ENCODE assay signal across 8 cellular contexts in genomic region chr2:37318401-37318800, GRCh38. TPM values are rescaled to one million over a fixed set of nuclear protein-coding genes. Genes with fewer than 3 reads are reported as not detected.
DNase-seq lines count a peak whose midpoint lies in the region; ATAC-seq and TF ChIP-seq lines count a peak whose summit lies in the region.

No MANE protein-coding gene starts in this region.

- ATAC-seq in GM18858 (IDR thresholded peaks at IDR 0.05; ENCODE audit: unreplicated experiment) (peak; percentile 74), HG02588 (IDR thresholded peaks at IDR 0.05; ENCODE audit: unreplicated experiment) (peak; percentile 78), HG03457 (IDR thresholded peaks at IDR 0.05; ENCODE audit: unreplicated experiment) (no peak), HG02970 (IDR thresholded peaks at IDR 0.05; ENCODE audit: low FRiP score, unreplicated experiment) (no peak)

- DNase-seq in SK-MEL-5 (ENCODE audit: low read depth, low spot score): peak; percentile 47
- DNase-seq in neural progenitor cell (ENCODE audit: low spot score): no peak
- DNase-seq in NCI-H510A treated with DMSO at 0.1 percent for 48 hours (lab: John Stamatoyannopoulos, UW): no peak
- DNase-seq in activated CD4-positive, alpha-beta T cell treated with anti-CD3 and anti-CD28 coated beads for 1 hour: no peak

- no peak for TF ChIP-seq CTCF in neural progenitor cell (IDR thresholded peaks at IDR 0.05)

- H3K27me3 ChIP-seq in neural progenitor cell: no peaks in the 10 kb centered on the region

- H3K9me3 Mint-ChIP-seq in neural progenitor cell: no peaks in the 10 kb centered on the region

- no peak overlapping the region for H3K4me3 ChIP-seq in neural progenitor cell

- H3K36me3 Mint-ChIP-seq in neural progenitor cell: peaks cover 29% of the 10 kb centered on the region

- H3K4me2 ChIP-seq in neural progenitor cell: no peak overlapping the region

- H4K20me1 ChIP-seq in neural progenitor cell (ENCODE audit: low read depth): peaks cover 84% of the 10 kb centered on the region

- H3K27me3 Mint-ChIP-seq in neural progenitor cell (ENCODE audit: insufficient read depth, low read depth): no peaks in the 10 kb centered on the region

- H3F3A ChIP-seq in neural progenitor cell (ENCODE audit: low read depth): peaks cover 7% of the 10 kb centered on the region

- no peak overlapping the region for H3K4me3 Mint-ChIP-seq in neural progenitor cell

- peaks cover 100% of the 10 kb centered on the region for H3K79me2 ChIP-seq in neural progenitor cell (ENCODE audit: low read depth)

- H3K27ac ChIP-seq in neural progenitor cell: peak overlapping the region; percentile 8

- H3K36me3 ChIP-seq in neural progenitor cell: no peaks in the 10 kb centered on the region

- peaks cover 25% of the 10 kb centered on the region for H3K4me1 Mint-ChIP-seq in neural progenitor cell

- no peak overlapping the region for H2AFZ ChIP-seq in neural progenitor cell (replicated peaks)

- peaks cover 46% of the 10 kb centered on the region for H3K4me1 ChIP-seq in neural progenitor cell

- in situ Hi-C loops in SK-MEL-5 (cut with HindIII; ENCODE audit: low pct_unique_long_range_greater_than_20kb, low sequenced_read_pairs): no loop called here

- H3K27ac Mint-ChIP-seq in neural progenitor cell: no peak overlapping the region

- H3K9me3 ChIP-seq in neural progenitor cell (ENCODE audit: low read depth): no peaks in the 10 kb centered on the region

- no peak overlapping the region for H3K9ac ChIP-seq in neural progenitor cell

RNA-seq across cellular contexts. Expression of gene PRKD3, which starts 6.2 kb away (rescaled TPM):
- 440 and 449 TPM in 2 replicates for total RNA-seq in SK-MEL-5 (2014; rRNA removed; shearing (Covaris generic))
- polyA plus RNA-seq in SK-MEL-5 (2015; cell fraction: cytosol; rRNA removed): 173 and 283 TPM in 2 replicates
- 328 and 374 TPM in 2 replicates for polyA plus RNA-seq in SK-MEL-5 (2015; cell fraction: nucleus; rRNA removed)
- 59.1 and 95.9 TPM in 2 replicates for total RNA-seq in neural progenitor cell (ENCODE audit: low replicate concordance)

RNA-seq across cellular contexts. Expression of gene QPCT, which starts 26.0 kb away (rescaled TPM):
- 2,187 and 2,298 TPM in 2 replicates for total RNA-seq in SK-MEL-5 (2014; rRNA removed; shearing (Covaris generic))
- polyA plus RNA-seq in SK-MEL-5 (2015; cell fraction: cytosol; rRNA removed): 1,483 and 1,520 TPM in 2 replicates
- polyA plus RNA-seq in SK-MEL-5 (2015; cell fraction: nucleus; rRNA removed): 229 and 235 TPM in 2 replicates
- total RNA-seq in neural progenitor cell (ENCODE audit: low replicate concordance): 0.19 TPM in 1 of 2 replicates, not detected in the other

Comparison
In these comparisons a context has a peak if more than half of its experiments do, and no peak if none do; other contexts are left out.
1. ATAC-seq: peak in GM18858 (single experiment) and HG02588 (single experiment); none in HG03457 (single experiment) and HG02970 (single experiment).
2. RNA of gene QPCT, which starts 26.0 kb away (total RNA-seq): 2,187 to 2,298 TPM in SK-MEL-5; 0.19 TPM in neural progenitor cell; every median in the first group is over 1,000 times any median in the second.